In genomic region chr6:26020983-26021349, GRCh38 we compare ENCODE assay signal across 8 cellular contexts. TPM values are rescaled to one million over a fixed set of nuclear protein-coding genes. Genes with fewer than 3 reads are reported as not detected.
DNase-seq lines count a peak whose midpoint lies in the region; ATAC-seq and TF ChIP-seq lines count a peak whose summit lies in the region.

No MANE protein-coding gene starts in this region.

- CTCF ChIA-PET in activated CD8-positive, alpha-beta memory T cell treated with anti-CD3 and anti-CD28 coated beads, Interleukin-2, amount 10 ng/mL, durations not matched to agents 7 days and 5 days (lab: Charles Lee), result interaction anchor here (0.7 to 9.3 kb wide), 6 partner anchors 10 to 58 kb away, joined by 5 to 78 read pairs (median 8); partner anchors contain the start of gene TRIM38
- CTCF ChIA-PET in naive thymus-derived CD4-positive, alpha-beta T cell (lab: Charles Lee), result interaction anchor here (1.2 to 4.1 kb wide), 4 partner anchors 11 to 83 kb away, joined by 3 to 24 read pairs (median 12); a partner anchor contains a TSS

- no peak for TF ChIP-seq EP300 in transverse colon (IDR thresholded peaks at IDR 0.05; ENCODE audit: low read depth)

- H3K4me3 Mint-ChIP-seq in activated CD8-positive, alpha-beta memory T cell treated with anti-CD3 and anti-CD28 coated beads, Interleukin-2, amount 10 ng/mL, durations not matched to agents 7 days and 5 days, result peak overlapping the region; percentile 90
- H3K4me3 Mint-ChIP-seq in naive thymus-derived CD4-positive, alpha-beta T cell, result peak overlapping the region; percentile 82 to 100 (median 94)

- TF ChIP-seq POLR2A in transverse colon (IDR thresholded peaks at IDR 0.05), result no peak

- peak overlapping the region; percentile 100 for H3K27ac Mint-ChIP-seq in activated CD8-positive, alpha-beta memory T cell treated with anti-CD3 and anti-CD28 coated beads, Interleukin-2, amount 10 ng/mL, durations not matched to agents 7 days and 5 days
- peak overlapping the region; percentile 95 to 100 (median 100) for H3K27ac Mint-ChIP-seq in naive thymus-derived CD4-positive, alpha-beta T cell

- H3K9ac ChIP-seq in KMS-11, result peak overlapping the region; percentile 70

- H3K27me3 ChIP-seq in KMS-11 (ENCODE audit: insufficient read depth, low read depth) (no peaks in the 10 kb centered on the region), esophagus (ENCODE audit: control insufficient read depth in 1 of 2, insufficient read depth in 2 of 2, low read length in 2 of 2) (no peaks in the 10 kb centered on the region), transverse colon (no peaks in the 10 kb centered on the region)
- H3K27me3 ChIP-seq in naive thymus-derived CD4-positive, alpha-beta T cell (ENCODE audit: control insufficient read depth in 2 of 2, insufficient read depth in 2 of 2, low read length in 2 of 2), result no peaks in the 10 kb centered on the region

- H3K9me3 ChIP-seq in esophagus (ENCODE audit: control insufficient read depth in 2 of 2, insufficient read depth in 1 of 2, low read depth in 1 of 2, low read length in 1 of 2) (no peaks in the 10 kb centered on the region), transverse colon (no peaks in the 10 kb centered on the region)
- no peaks in the 10 kb centered on the region for H3K9me3 ChIP-seq in naive thymus-derived CD4-positive, alpha-beta T cell (ENCODE audit: control insufficient read depth in 2 of 3, low read length in 3 of 3)

- POLR2A ChIA-PET in naive thymus-derived CD4-positive, alpha-beta T cell (lab: Charles Lee), result interaction anchor here (0.6 to 29.9 kb wide), 51 partner anchors 14 to 1873 kb away, joined by 3 to 2497 read pairs (median 11); partner anchors contain the start of genes HFE and TRIM38

- peak overlapping the region; percentile 36; the same call in 1 of the 2 replicates for H2AFZ ChIP-seq in KMS-11 (ENCODE audit: low read depth)

- H3K4me3 ChIP-seq in KMS-11 (IDR thresholded peaks at IDR 0.05; ENCODE audit: insufficient read depth, low read depth, low read length), result no peak overlapping the region
- peak overlapping the region; percentile 49 to 64 for H3K4me3 ChIP-seq in esophagus (ENCODE audit: low read depth in 1 of 2, low read length in 2 of 2)
- peak overlapping the region; percentile 96 for H3K4me3 ChIP-seq in naive thymus-derived CD4-positive, alpha-beta T cell (ENCODE audit: low read length)
- H3K4me3 ChIP-seq in transverse colon, result peak overlapping the region; percentile 48 to 68 (median 58)

- H3K27ac ChIP-seq in KMS-11 (peak overlapping the region; percentile 87), esophagus (ENCODE audit: low read depth in 2 of 2, low read length in 1 of 2) (peak overlapping the region; percentile 92 to 100), transverse colon (peak overlapping the region; percentile 93 to 99 (median 98))
- H3K27ac ChIP-seq in naive thymus-derived CD4-positive, alpha-beta T cell (ENCODE audit: low read depth, low read length), result peak overlapping the region; percentile 97

- intact Hi-C loops in naive thymus-derived CD4-positive, alpha-beta T cell (cut with micrococcal nuclease), result loop anchor here (1.0 to 10.0 kb wide), 17 partner anchors 12 to 1852 kb away; partner anchors contain the start of genes TRIM38 (in 2 of the 2), HMGN4 (in 1 of the 2) and ZNF184 (in 1 of the 2)
- intact Hi-C loops in transverse colon (cut with DNase I; ENCODE audit: low total_unique reads), result no loop called here

- H3K4me1 Mint-ChIP-seq in activated CD8-positive, alpha-beta memory T cell treated with anti-CD3 and anti-CD28 coated beads, Interleukin-2, amount 10 ng/mL, durations not matched to agents 7 days and 5 days, result peaks cover 66% of the 10 kb centered on the region
- peaks cover 13 to 67% (median 50%) of the 10 kb centered on the region in 7 donors for H3K4me1 Mint-ChIP-seq in naive thymus-derived CD4-positive, alpha-beta T cell

- DNase-seq in COR-L47 (lab: John Stamatoyannopoulos, UW) (peak; percentile 65), transverse colon (peak; percentile 67)
- peak; percentile 80 for DNase-seq in activated CD8-positive, alpha-beta memory T cell treated with anti-CD3 and anti-CD28 coated beads, Interleukin-2, amount 10 ng/mL, durations not matched to agents 7 days and 5 days
- peak in 2 of 9 donors; percentile 39 to 56 for DNase-seq in naive thymus-derived CD4-positive, alpha-beta T cell
- no peak for DNase-seq in central memory CD4-positive, alpha-beta T cell

- H3K36me3 Mint-ChIP-seq in activated CD8-positive, alpha-beta memory T cell treated with anti-CD3 and anti-CD28 coated beads, Interleukin-2, amount 10 ng/mL, durations not matched to agents 7 days and 5 days, result peaks cover 3% of the 10 kb centered on the region
- peaks cover 0 to 2% (median 0%) of the 10 kb centered on the region in 5 donors for H3K36me3 Mint-ChIP-seq in naive thymus-derived CD4-positive, alpha-beta T cell

- no peaks in the 10 kb centered on the region for H3K79me2 ChIP-seq in KMS-11 (ENCODE audit: insufficient read depth, low read depth)

- no peaks in the 10 kb centered on the region for H3K9me3 Mint-ChIP-seq in activated CD8-positive, alpha-beta memory T cell treated with anti-CD3 and anti-CD28 coated beads, Interleukin-2, amount 10 ng/mL, durations not matched to agents 7 days and 5 days (ENCODE audit: low read depth)
- H3K9me3 Mint-ChIP-seq in naive thymus-derived CD4-positive, alpha-beta T cell, result peaks cover 0 to 17% (median 3%) of the 10 kb centered on the region in 11 donors

- H3K4me2 ChIP-seq in KMS-11, result peak overlapping the region; percentile 7; the same call in 1 of the 2 replicates

- H3K36me3 ChIP-seq in KMS-11 (ENCODE audit: insufficient read depth), result no peaks in the 10 kb centered on the region
- no peaks in the 10 kb centered on the region for H3K36me3 ChIP-seq in esophagus (ENCODE audit: control insufficient read depth in 2 of 2, insufficient read depth in 2 of 2, low read length in 1 of 2)
- H3K36me3 ChIP-seq in naive thymus-derived CD4-positive, alpha-beta T cell (ENCODE audit: control insufficient read depth in 2 of 3, insufficient read depth in 3 of 3, low read length in 3 of 3), result no peaks in the 10 kb centered on the region
- no peaks in the 10 kb centered on the region for H3K36me3 ChIP-seq in transverse colon

- H3K27me3 Mint-ChIP-seq in activated CD8-positive, alpha-beta memory T cell treated with anti-CD3 and anti-CD28 coated beads, Interleukin-2, amount 10 ng/mL, durations not matched to agents 7 days and 5 days, result no peaks in the 10 kb centered on the region
- H3K27me3 Mint-ChIP-seq in naive thymus-derived CD4-positive, alpha-beta T cell, result peaks cover 0 to 6% (median 0%) of the 10 kb centered on the region in 5 donors

- TF ChIP-seq CTCF in KMS-11 (conservative IDR thresholded peaks at IDR 0.05; ENCODE audit: low read depth, low read length) (no peak), transverse colon (IDR thresholded peaks at IDR 0.05) (no peak)

- H3K4me1 ChIP-seq in KMS-11 (ENCODE audit: low read depth, poor library complexity, severe bottlenecking) (peaks cover 18% of the 10 kb centered on the region), esophagus (ENCODE audit: control insufficient read depth in 2 of 2, insufficient read depth in 2 of 2, low read length in 1 of 2) (peaks cover 0 to 3% of the 10 kb centered on the region in 2 donors), transverse colon (peaks cover 0 to 16% (median 10%) of the 10 kb centered on the region in 4 donors)
- H3K4me1 ChIP-seq in naive thymus-derived CD4-positive, alpha-beta T cell (ENCODE audit: control insufficient read depth in 2 of 2, insufficient read depth in 2 of 2, low read length in 2 of 2), result peaks cover 3 to 15% of the 10 kb centered on the region in 2 donors

- no peaks in the 10 kb centered on the region for H4K20me1 ChIP-seq in KMS-11 (ENCODE audit: insufficient read depth)

- ATAC-seq in GM21515 (IDR thresholded peaks at IDR 0.05; ENCODE audit: unreplicated experiment), result peak; percentile 16
- no peak for ATAC-seq in activated CD8-positive, alpha-beta memory T cell treated with anti-CD3 and anti-CD28 coated beads, Interleukin-2, amount 10 ng/mL, durations not matched to agents 7 days and 5 days
- ATAC-seq in naive thymus-derived CD4-positive, alpha-beta T cell, result no peak

- in situ Hi-C loops in transverse colon (cut with MboI; ENCODE audit: low pct_ligation_motif_present in 1 of 4, low pct_unique_long_range_greater_than_20kb in 1 of 4, low sequenced_read_pairs in 3 of 4), result loop anchor here in 1 of 4 donors (10.0 kb wide), 1 partner anchor 184 kb away; a partner anchor contains a TSS

- 0% methylated on average over 23 of the region's 23 CpGs for WGBS in esophagus, 2 donors
- 0% methylated on average over 11 to 23 of the region's 23 CpGs for WGBS in transverse colon (ENCODE audit: low coverage in 1 of 2), 2 donors

RNA-seq across cellular contexts. Expression of gene TRIM38, which starts 58.4 kb away (rescaled TPM):
- total RNA-seq in activated CD8-positive, alpha-beta memory T cell treated with anti-CD3 and anti-CD28 coated beads, Interleukin-2, amount 10 ng/mL, durations not matched to agents 7 days and 5 days, result 10 to 100 TPM; 19.0 to 28.2 TPM
- 1 to 10 TPM; 4.7 to 5.7 TPM for polyA plus RNA-seq in esophagus
- total RNA-seq in naive thymus-derived CD4-positive, alpha-beta T cell, result 10 to 100 TPM; 17.4 to 32.8 (median 29.9) TPM
- polyA plus RNA-seq in naive thymus-derived CD4-positive, alpha-beta T cell, result 1 to 10 TPM; 4.4 to 9.5 TPM
- 10 to 100 TPM in 2 of 4 donors, 1 to 10 TPM in 2; 9.4 to 14.4 (median 9.9) TPM for total RNA-seq in transverse colon
